ENCODE assay signal across 10 cellular contexts in the genomic region with DNA sequence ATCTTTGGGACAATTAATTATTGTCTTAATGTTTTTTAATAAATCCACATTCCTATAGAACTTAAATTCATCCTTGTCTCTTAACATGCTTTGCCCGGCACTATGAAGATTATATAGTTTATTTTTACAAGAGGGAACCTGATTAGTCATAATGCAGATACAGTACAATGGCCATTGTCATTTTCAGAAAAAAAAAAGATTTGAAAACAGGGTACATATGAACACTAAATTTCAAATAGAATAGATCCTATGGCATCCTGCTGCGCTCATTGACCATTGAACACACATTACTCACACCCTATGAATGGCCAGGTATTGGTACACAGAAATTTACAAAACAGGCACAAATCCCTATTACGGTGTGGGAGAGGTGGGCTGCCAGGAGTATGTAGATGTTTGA. TPM values are rescaled to one million over a fixed set of nuclear protein-coding genes. Genes with fewer than 3 reads are reported as not detected.
DNase-seq lines count a peak whose midpoint lies in the region; ATAC-seq and TF ChIP-seq lines count a peak whose summit lies in the region.
"Had no signal": no experiment of that assay in that cellular context is flagged by ENCODE, and none has a peak within 500 bp of the region (broad histone marks: within the 10 kb centered on the region; RNA-seq: fewer than 3 reads in every experiment).

No MANE protein-coding gene starts in this region.

- H3K9me3 ChIP-seq in adrenal gland (replicated peaks in 1 of 3) = peaks cover 0 to 11% (median 10%) of the 10 kb centered on the region in 3 donors
- no peaks in the 10 kb centered on the region for H3K9me3 ChIP-seq in right lobe of liver
- H3K9me3 ChIP-seq in thoracic aorta = no peaks in the 10 kb centered on the region
- H3K9me3 ChIP-seq: neutrophil had no signal

- H3K27ac ChIP-seq in adrenal gland = peak overlapping the region in 4 of 5 donors; percentile 99 to 100 (median 100)
- peak overlapping the region; percentile 100 for H3K27ac ChIP-seq in right lobe of liver
- H3K27ac ChIP-seq in thoracic aorta = peak overlapping the region; percentile 97 to 98

- H3K4me3 ChIP-seq in adrenal gland (no peak overlapping the region), right lobe of liver (no peak overlapping the region), thoracic aorta (no peak overlapping the region)

- H3K36me3 ChIP-seq in adrenal gland (replicated peaks in 1 of 2) = peaks cover 0 to under 1% of the 10 kb centered on the region in 2 donors
- peaks cover 0 to 6% (median 2%) of the 10 kb centered on the region in 4 donors for H3K36me3 ChIP-seq in right lobe of liver
- H3K36me3 ChIP-seq in thoracic aorta = peaks cover under 1% of the 10 kb centered on the region

- no peak overlapping the region for H3K4me3 Mint-ChIP-seq in activated naive CD4-positive, alpha-beta T cell treated with anti-CD3 and anti-CD28 coated beads for 36 hours
- H3K4me3 Mint-ChIP-seq in activated CD8-positive, alpha-beta memory T cell treated with anti-CD3 and anti-CD28 coated beads, Interleukin-2, amount 10 ng/mL, durations not matched to agents 7 days and 5 days = no peak overlapping the region

- TF ChIP-seq CTCF in adrenal gland (IDR thresholded peaks at IDR 0.05) (no peak), right lobe of liver (IDR thresholded peaks at IDR 0.05) (no peak), thoracic aorta (IDR thresholded peaks at IDR 0.05) (no peak)

- H3K27me3 Mint-ChIP-seq in activated naive CD4-positive, alpha-beta T cell treated with anti-CD3 and anti-CD28 coated beads for 36 hours (ENCODE audit: low read depth) = no peaks in the 10 kb centered on the region
- H3K27me3 Mint-ChIP-seq in activated CD8-positive, alpha-beta memory T cell treated with anti-CD3 and anti-CD28 coated beads, Interleukin-2, amount 10 ng/mL, durations not matched to agents 7 days and 5 days = no peaks in the 10 kb centered on the region

- TF ChIP-seq POLR2A in adrenal gland (IDR thresholded peaks at IDR 0.05) (no peak), right lobe of liver (IDR thresholded peaks at IDR 0.05) (no peak)

- no peaks in the 10 kb centered on the region for H3K27me3 ChIP-seq in adrenal gland
- no peaks in the 10 kb centered on the region for H3K27me3 ChIP-seq in right lobe of liver
- no peaks in the 10 kb centered on the region for H3K27me3 ChIP-seq in thoracic aorta (replicated peaks; ENCODE audit: insufficient read depth)
- H3K27me3 ChIP-seq: neutrophil had no signal

- peaks cover 15% of the 10 kb centered on the region for H3K4me1 Mint-ChIP-seq in activated naive CD4-positive, alpha-beta T cell treated with anti-CD3 and anti-CD28 coated beads for 36 hours (ENCODE audit: low read depth)
- peaks cover 9% of the 10 kb centered on the region for H3K4me1 Mint-ChIP-seq in activated CD8-positive, alpha-beta memory T cell treated with anti-CD3 and anti-CD28 coated beads, Interleukin-2, amount 10 ng/mL, durations not matched to agents 7 days and 5 days

- peaks cover 9 to 18% of the 10 kb centered on the region in 2 donors for H3K4me1 ChIP-seq in adrenal gland (replicated peaks in 1 of 2)
- H3K4me1 ChIP-seq in right lobe of liver = peaks cover 0 to 7% (median 0%) of the 10 kb centered on the region in 4 donors
- no peaks in the 10 kb centered on the region for H3K4me1 ChIP-seq in thoracic aorta (ENCODE audit: control insufficient read depth in 1 of 2, low read depth in 2 of 2)

- H3K36me3 Mint-ChIP-seq in activated naive CD4-positive, alpha-beta T cell treated with anti-CD3 and anti-CD28 coated beads for 36 hours (ENCODE audit: low read depth) = peaks cover 32% of the 10 kb centered on the region
- peaks cover 39% of the 10 kb centered on the region for H3K36me3 Mint-ChIP-seq in activated CD8-positive, alpha-beta memory T cell treated with anti-CD3 and anti-CD28 coated beads, Interleukin-2, amount 10 ng/mL, durations not matched to agents 7 days and 5 days

- 73 to 81% (median 77%) methylated on average over 3 of the region's 3 CpGs for WGBS in adrenal gland, 4 donors
- WGBS in right lobe of liver (ENCODE audit: insufficient coverage, low coverage, low lambda C conversion rate, missing lambda C conversion rate) = 87% methylated on average over 3 of the region's 3 CpGs

- peak overlapping the region; percentile 96 for H3K27ac Mint-ChIP-seq in activated naive CD4-positive, alpha-beta T cell treated with anti-CD3 and anti-CD28 coated beads for 36 hours
- H3K27ac Mint-ChIP-seq in activated CD8-positive, alpha-beta memory T cell treated with anti-CD3 and anti-CD28 coated beads, Interleukin-2, amount 10 ng/mL, durations not matched to agents 7 days and 5 days = no peak overlapping the region

- H3K9me3 Mint-ChIP-seq in activated naive CD4-positive, alpha-beta T cell treated with anti-CD3 and anti-CD28 coated beads for 36 hours = peaks cover 13% of the 10 kb centered on the region
- peaks cover 7% of the 10 kb centered on the region for H3K9me3 Mint-ChIP-seq in activated CD8-positive, alpha-beta memory T cell treated with anti-CD3 and anti-CD28 coated beads, Interleukin-2, amount 10 ng/mL, durations not matched to agents 7 days and 5 days (ENCODE audit: low read depth)

- no peak for ATAC-seq in right lobe of liver
- no peak for ATAC-seq in thoracic aorta (ENCODE audit: insufficient number of reproducible peaks, low FRiP score, low read depth)
- ATAC-seq in activated CD8-positive, alpha-beta memory T cell treated with anti-CD3 and anti-CD28 coated beads, Interleukin-2, amount 10 ng/mL, durations not matched to agents 7 days and 5 days = no peak
- ATAC-seq in HG03378 (IDR thresholded peaks at IDR 0.05; ENCODE audit: unreplicated experiment) = no peak

- DNase-seq in activated naive CD4-positive, alpha-beta T cell treated with anti-CD3 and anti-CD28 coated beads for 36 hours = no peak
- no peak for DNase-seq in activated naive CD4-positive, alpha-beta T cell treated with anti-CD3 and anti-CD28 coated beads, Interleukin-2, amount 50 U/mL, for 16 hours
- DNase-seq in adrenal gland = peak in 1 of 7 donors; percentile 46
- DNase-seq in right lobe of liver = no peak
- DNase-seq in thoracic aorta (ENCODE audit: low spot score) = no peak
- no peak for DNase-seq in activated CD8-positive, alpha-beta memory T cell treated with anti-CD3 and anti-CD28 coated beads, Interleukin-2, amount 10 ng/mL, durations not matched to agents 7 days and 5 days
- no peak for DNase-seq in NCI-H774 (lab: John Stamatoyannopoulos, UW)
- DNase-seq: NCI-H2029 treated with DMSO at 0.1 percent for 48 hours had no signal

- intact Hi-C loops in activated naive CD4-positive, alpha-beta T cell treated with anti-CD3 and anti-CD28 coated beads for 36 hours (cut with micrococcal nuclease) = no loop called here
- intact Hi-C loops in adrenal gland (cut with DNase I) = loop anchor here in 1 of 2 donors (10.0 kb wide), 1 partner anchor 88 kb away; no protein-coding TSS in a partner anchor
- intact Hi-C loops in right lobe of liver (cut with DNase I) = no loop called here

- CTCF ChIA-PET in activated naive CD4-positive, alpha-beta T cell treated with anti-CD3 and anti-CD28 coated beads for 36 hours (lab: Charles Lee) = no interaction called here
- CTCF ChIA-PET in activated CD8-positive, alpha-beta memory T cell treated with anti-CD3 and anti-CD28 coated beads, Interleukin-2, amount 10 ng/mL, durations not matched to agents 7 days and 5 days (lab: Charles Lee) = no interaction called here

RNA-seq across cellular contexts. Expression of gene KLF6, which starts 2.0 kb away (rescaled TPM):
- total RNA-seq in activated naive CD4-positive, alpha-beta T cell treated with anti-CD3 and anti-CD28 coated beads for 36 hours = 10 to 100 TPM; 78.9 to 82.1 TPM
- total RNA-seq in adrenal gland (10 to 100 TPM; 14.4 to 70.2 (median 38.9) TPM), right lobe of liver (10 to 100 TPM; 25.2 to 86.4 (median 75.2) TPM), thoracic aorta (100 to 1,000 TPM; 170 to 201 TPM)
- polyA plus RNA-seq in adrenal gland = 10 to 100 TPM; 14.9 to 25.2 (median 18.0) TPM
- 100 to 1,000 TPM; 149 to 208 TPM for total RNA-seq in activated CD8-positive, alpha-beta memory T cell treated with anti-CD3 and anti-CD28 coated beads, Interleukin-2, amount 10 ng/mL, durations not matched to agents 7 days and 5 days
